12 cellular contexts compared by ENCODE assay signal in the genomic region with DNA sequence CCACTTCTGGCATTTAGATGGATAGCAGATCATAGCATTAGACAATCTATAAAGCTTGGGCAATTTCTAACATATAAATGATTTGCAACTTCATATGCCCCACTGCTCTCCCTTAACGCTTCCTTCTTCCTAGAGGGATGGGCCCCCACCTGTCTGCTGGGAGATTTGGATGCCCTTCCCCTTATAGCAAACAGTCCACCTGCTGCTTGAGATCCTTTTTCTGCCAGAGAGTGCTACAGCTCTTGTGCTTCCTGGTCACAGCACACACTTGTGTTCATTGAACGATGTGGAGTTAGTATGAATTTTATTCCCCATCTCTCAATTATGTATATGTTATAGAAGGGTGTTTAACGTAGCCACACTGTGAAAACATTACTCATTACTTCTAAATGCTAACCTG. TPM values are rescaled to one million over a fixed set of nuclear protein-coding genes. Genes with fewer than 3 reads are reported as not detected.
DNase-seq lines count a peak whose midpoint lies in the region; ATAC-seq, FAIRE-seq and TF ChIP-seq lines count a peak whose summit lies in the region.
"Had no signal": no experiment of that assay in that cellular context is flagged by ENCODE, and none has a peak within 500 bp of the region (broad histone marks: within the 10 kb centered on the region; RNA-seq: fewer than 3 reads in every experiment).

No MANE protein-coding gene starts in this region.

- DNase-seq in G401 (ENCODE audit: low spot score) (peak; percentile 55), NCI-H187 treated with DMSO at 0.1 percent for 48 hours (lab: John Stamatoyannopoulos, UW) (peak; percentile 41), GM12878 (ENCODE audit: low read depth, low spot score) (no peak), PC-9 (no peak), NCI-H82 (lab: John Stamatoyannopoulos, UW) (no peak), NOMO-1 (lab: John Stamatoyannopoulos, UW; ENCODE audit: unreplicated experiment in 2 of 2) (no peak)
- DNase-seq: anterior cingulate cortex, cortex of kidney, GF-D8, testis had no signal

- peaks cover 40% of the 10 kb centered on the region for H3K4me1 ChIP-seq in GM12878 (ENCODE audit: control insufficient read depth, insufficient read depth, low read length)
- H3K4me1 ChIP-seq in PC-9 (replicated peaks; ENCODE audit: insufficient read depth): no peaks in the 10 kb centered on the region
- H3K4me1 ChIP-seq: testis had no signal

- H3K4me2 ChIP-seq in GM12878 (ENCODE audit: control insufficient read depth, insufficient read depth) (0 out of 2 replicates have a peak overlapping the region, but pooled peaks have one; percentile 4), PC-9 (no peak overlapping the region)

- H3K9me3 ChIP-seq in GM12878 (replicated peaks; ENCODE audit: control insufficient read depth, insufficient read depth, low read length) (no peaks in the 10 kb centered on the region), PC-9 (ENCODE audit: insufficient read depth, low read depth) (no peaks in the 10 kb centered on the region)
- H3K9me3 ChIP-seq: testis had no signal

- TF ChIP-seq POLR2A in GM12878 (IDR thresholded peaks at IDR 0.05; ENCODE audit: low read depth, low read length): no peak

- POLR2A ChIA-PET in GM12878 (lab: Charles Lee) (interaction anchor here (1.2 to 1.6 kb wide), 2 partner anchors 9 to 11 kb away, joined by 3 to 5 read pairs; partner anchors contain the start of gene PCGF5), PC-9 (lab: Charles Lee; ENCODE audit: unreplicated experiment) (no interaction called here)

- no peak for TF ChIP-seq EP300 in GM12878 (IDR thresholded peaks at IDR 0.05; ENCODE audit: borderline replicate concordance in 1 of 2, control insufficient read depth in 1 of 2, low read depth in 2 of 2, low read length in 2 of 2)

- TF ChIP-seq CTCF in GM12878 (IDR thresholded peaks at IDR 0.05 in 2 of 3, conservative IDR thresholded peaks at IDR 0.05 in 1 of 3; ENCODE audit: control insufficient read depth in 2 of 3, extremely low read depth in 1 of 3, insufficient read depth in 1 of 3, low read depth in 3 of 3, low read length in 3 of 3) (no peak), PC-9 (conservative IDR thresholded peaks at IDR 0.05) (no peak)

- SMC1A ChIA-PET in GM12878 (lab: Charles Lee; ENCODE audit: uncharacterized antibody, unreplicated experiment): interaction anchor here (0.8 to 4.0 kb wide), 12 partner anchors 9 to 211 kb away, joined by 3 to 23 read pairs (median 4); partner anchors contain the start of gene PCGF5

- no peaks in the 10 kb centered on the region for H3K27me3 ChIP-seq in GM12878 (replicated peaks in 1 of 2; ENCODE audit: control insufficient read depth in 2 of 2, insufficient read depth in 2 of 2, low read length in 1 of 2)
- H3K27me3 ChIP-seq in PC-9 (ENCODE audit: insufficient read depth, low read depth): no peaks in the 10 kb centered on the region
- H3K27me3 ChIP-seq: testis had no signal

- FAIRE-seq in GM12878 (lab: Jason Lieb, UNC): no peak

- H3K4me3 ChIP-seq in GM12878: no peak overlapping the region
- no peak overlapping the region for H3K4me3 ChIP-seq in PC-9
- H3K4me3 ChIP-seq: lung, testis had no signal

- CTCF ChIA-PET in GM12878 (lab: Yijun Ruan, JAX): interaction anchor here (1.0 to 3.7 kb wide), 3 partner anchors 10 to 41 kb away, joined by 3 to 14 read pairs (median 6); partner anchors contain the start of gene PCGF5
- CTCF ChIA-PET in PC-9 (lab: Charles Lee): no interaction called here

- H3K9ac ChIP-seq in GM12878 (ENCODE audit: control insufficient read depth, insufficient read depth, low read length): no peak overlapping the region

- no peaks in the 10 kb centered on the region for H4K20me1 ChIP-seq in GM12878 (ENCODE audit: control insufficient read depth, insufficient read depth)
- no peaks in the 10 kb centered on the region for H4K20me1 ChIP-seq in PC-9 (ENCODE audit: insufficient read depth)

- H3K36me3 ChIP-seq in GM12878 (ENCODE audit: control insufficient read depth in 2 of 2, insufficient read depth in 2 of 2, low read length in 1 of 2) (no peaks in the 10 kb centered on the region), PC-9 (ENCODE audit: low read depth) (no peaks in the 10 kb centered on the region)

- WGBS in GM12878 (ENCODE audit: insufficient coverage, insufficient replicate concordance, low lambda C conversion rate, missing lambda C conversion rate): 48% methylated on average over 3 of the region's 3 CpGs

- ATAC-seq in HG02981 (IDR thresholded peaks at IDR 0.05; ENCODE audit: unreplicated experiment) (peak; percentile 5), GM12878 (no peak)

- H3K79me2 ChIP-seq in GM12878 (ENCODE audit: control insufficient read depth, insufficient read depth, low read length) (peaks cover 29% of the 10 kb centered on the region), PC-9 (ENCODE audit: low read depth) (no peaks in the 10 kb centered on the region)

- TF ChIP-seq RAD21 in GM12878 (IDR thresholded peaks at IDR 0.05; ENCODE audit: insufficient read depth, low read depth, low read length): no peak

- H3K27ac ChIP-seq in GM12878 (ENCODE audit: control insufficient read depth, insufficient read depth) (no peak overlapping the region), PC-9 (no peak overlapping the region)
- H3K27ac ChIP-seq: testis had no signal

- no peaks in the 10 kb centered on the region for H3F3A ChIP-seq in PC-9 (ENCODE audit: insufficient read depth, low read depth)

- no peak overlapping the region for H2AFZ ChIP-seq in GM12878 (ENCODE audit: control insufficient read depth, low read depth, low read length)
- no peak overlapping the region for H2AFZ ChIP-seq in PC-9

- in situ Hi-C loops in G401 (cut with HindIII; ENCODE audit: low sequenced_read_pairs): no loop called here
- in situ Hi-C loops in GM12878 (cut with MboI): no loop called here

- intact Hi-C loops in GM12878 (cut with micrococcal nuclease; ENCODE audit: unreplicated experiment) (no loop called here), PC-9 (cut with micrococcal nuclease; ENCODE audit: unreplicated experiment) (no loop called here)

- BruUV-seq in GM12878 (replicated peaks; lab: Mats Ljungman, UMichigan): no TSS peak
- BruUV-seq in PC-9 (replicated peaks; lab: Mats Ljungman, UMichigan): no TSS peak

- RAD21 ChIA-PET in GM12878 (lab: Charles Lee; ENCODE audit: unreplicated experiment): interaction anchor here (0.9 to 3.2 kb wide), 3 partner anchors 9 to 44 kb away, joined by 3 to 14 read pairs (median 4); no protein-coding TSS in a partner anchor

- no peaks in the 10 kb centered on the region for H3K9me2 ChIP-seq in PC-9 (ENCODE audit: insufficient read depth)

TF ChIP-seq in GM12878, 131 proteins besides CTCF, POLR2A, EP300 and RAD21:
- TF ChIP-seq SUPT20H (IDR thresholded peaks at IDR 0.05; ENCODE audit: borderline replicate concordance, control insufficient read depth, low read depth, low read length) (no peak), IKZF1 (conservative IDR thresholded peaks at IDR 0.05) (no peak), ZNF24 (IDR thresholded peaks at IDR 0.05) (no peak), SMAD5 (IDR thresholded peaks at IDR 0.05; ENCODE audit: low read depth) (no peak), SP1 (IDR thresholded peaks at IDR 0.05; ENCODE audit: low read depth, low read length) (no peak), MTA3 (IDR thresholded peaks at IDR 0.05; ENCODE audit: borderline replicate concordance, low read length) (no peak), MEF2A (IDR thresholded peaks at IDR 0.05; ENCODE audit: insufficient read depth, low read depth, low read length) (no peak), BCL3 (IDR thresholded peaks at IDR 0.05; ENCODE audit: borderline replicate concordance, insufficient read depth, low read depth, low read length, poor library complexity, severe bottlenecking) (no peak), RELA (IDR thresholded peaks at IDR 0.05; ENCODE audit: borderline replicate concordance, partially characterized antibody) (no peak), NR2C1 (IDR thresholded peaks at IDR 0.05) (no peak)

RNA-seq across cellular contexts. Expression of gene PCGF5, which starts 10.4 kb away (rescaled TPM):
- 0.07 and 0.12 TPM in 2 replicates for total RNA-seq in G401 (2014; rRNA removed; shearing (Covaris generic))
- total RNA-seq in GM12878 (2013; cell fraction: nucleolus; rRNA removed): 117 and 119 TPM in 2 replicates
- total RNA-seq in GM12878 (2014; rRNA removed) (45.2 and 59.2 TPM in 2 replicates), GM12878 (2014; rRNA removed; fragmentation: Illumina TruSeq; extraction: Trizol) (56.2 and 57.1 TPM in 2 replicates), GM12878 (2021) (40.2 and 43.0 TPM in 2 replicates), PC-9 (2021) (20.4 and 27.7 TPM in 2 replicates)
- 43.6 TPM for polyA plus RNA-seq in GM12878 (2011; ENCODE audit: low read depth)
- polyA plus RNA-seq in GM12878 (2011; rRNA removed) (67.8 and 98.9 TPM in 2 replicates), GM12878 (2014; fragmentation: Illumina TruSeq; extraction: Trizol) (79.7 and 95.7 TPM in 2 replicates), GM12878 (2014; fragmentation: Nextera tagmentation; extraction: Ambion mirVana) (10 to 100 TPM; 33.2 to 35.0 TPM), GM12878 (2014; rRNA removed) (37.4 and 38.3 TPM in 2 replicates), GM12878 (2016; fragmentation: Nextera tagmentation; extraction: Ambion mirVana) (10 to 100 TPM; 56.3 to 56.5 TPM)
- 40.4 and 54.6 TPM in 2 replicates for polyA plus RNA-seq in GM12878 (2011; cell fraction: cytosol; rRNA removed)
- polyA plus RNA-seq in GM12878 (2011; cell fraction: nucleus; rRNA removed): 21.2 and 24.9 TPM in 2 replicates
- polyA plus RNA-seq in GM12878 (2012): 39.6 and 44.8 TPM in 2 replicates
- 51.4 and 75.5 TPM in 2 replicates for polyA minus RNA-seq in GM12878 (2011; rRNA and poly(A)+ RNA removed)
- 14.9 and 17.8 TPM in 2 replicates for polyA minus RNA-seq in GM12878 (2011; cell fraction: cytosol; rRNA and poly(A)+ RNA removed)
- 48.5 and 61.0 TPM in 2 replicates for polyA minus RNA-seq in GM12878 (2011; cell fraction: nucleus; rRNA and poly(A)+ RNA removed)

Comparison
In these comparisons a context has a peak if more than half of its experiments do, and no peak if none do; other contexts are left out.
1. DNase-seq: peak in G401 (single experiment) and NCI-H187 treated with DMSO at 0.1 percent for 48 hours (single experiment); none in GM12878 (single experiment), PC-9 (0 of 2), NCI-H82 (single experiment) and NOMO-1 (0 of 2).
2. RNA of gene PCGF5, which starts 10.4 kb away (total RNA-seq): 40.2 to 119 TPM in GM12878 and 20.4 to 27.7 TPM in PC-9; 0.07 to 0.12 TPM in G401; every median in the first group is over 10 times any median in the second.